ENCODE assay signal across 1 cellular context in genomic region chr12:75853621-75854020, GRCh38.
TF ChIP-seq lines count a peak whose summit lies in the region.

No MANE protein-coding gene starts in this region.

TF ChIP-seq in HCT116, 20 proteins besides CTCF, POLR2A, EP300 and RAD21 (continued from another document):
- TF ChIP-seq REST (IDR thresholded peaks at IDR 0.05; ENCODE audit: low read depth) (no peak), JUND (IDR thresholded peaks at IDR 0.05) (no peak), ZNF274 (IDR thresholded peaks at IDR 0.05; ENCODE audit: low read depth, low read length) (no peak), ZFX (IDR thresholded peaks at IDR 0.05) (no peak), FOSL1 (IDR thresholded peaks at IDR 0.05; ENCODE audit: low read depth) (no peak), ATF3 (IDR thresholded peaks at IDR 0.05) (no peak), YY1 (IDR thresholded peaks at IDR 0.05; ENCODE audit: extremely low read depth, insufficient replicate concordance, low read depth, low read length) (no peak), TCF7L2 (IDR thresholded peaks at IDR 0.05; ENCODE audit: borderline replicate concordance, extremely low read depth, insufficient read depth, insufficient read length) (no peak), EGR1 (IDR thresholded peaks at IDR 0.05; ENCODE audit: low read depth) (no peak), SRF (IDR thresholded peaks at IDR 0.05; ENCODE audit: low read depth) (no peak), CEBPB (IDR thresholded peaks at IDR 0.05; ENCODE audit: low read depth) (no peak), EZH2 (IDR thresholded peaks at IDR 0.05) (no peak), POLR2AphosphoS5 (IDR thresholded peaks at IDR 0.05; ENCODE audit: low read depth, low read length) (no peak), ZBTB33 (IDR thresholded peaks at IDR 0.05; ENCODE audit: extremely low read depth, insufficient replicate concordance, low read length) (no peak), ELF1 (IDR thresholded peaks at IDR 0.05; ENCODE audit: borderline replicate concordance, low read depth) (no peak)
